Comparison of ENCODE assay signal across 1 cellular context in the genomic region with DNA sequence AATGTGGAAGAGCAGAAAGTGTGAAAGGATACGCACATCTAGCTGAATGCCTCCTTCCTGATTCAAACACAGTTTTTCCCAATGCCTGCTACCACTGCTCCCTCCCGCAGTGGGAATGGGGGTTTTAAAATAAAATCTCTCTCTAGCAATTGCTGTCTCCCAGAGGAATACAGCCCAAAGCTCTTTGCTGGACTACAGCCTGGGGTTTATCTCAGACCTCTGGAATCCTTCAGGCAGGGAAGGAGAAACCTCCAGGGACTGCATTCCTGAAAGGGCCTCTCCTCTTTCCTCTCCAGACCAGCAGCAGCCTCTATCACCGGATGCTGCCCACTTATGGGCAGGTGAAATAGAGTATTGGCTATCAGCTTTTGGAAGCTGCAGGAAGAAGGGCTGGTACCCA.
A peak's percentile ranks its signal among the peaks of the same experiment; 100 is the strongest.
TF ChIP-seq lines count a peak whose summit lies in the region.

No MANE protein-coding gene starts in this region.

TF ChIP-seq in SK-N-SH, 30 proteins besides CTCF, POLR2A, EP300 and RAD21 (continued from another document):
- TF ChIP-seq, protein P1, sequence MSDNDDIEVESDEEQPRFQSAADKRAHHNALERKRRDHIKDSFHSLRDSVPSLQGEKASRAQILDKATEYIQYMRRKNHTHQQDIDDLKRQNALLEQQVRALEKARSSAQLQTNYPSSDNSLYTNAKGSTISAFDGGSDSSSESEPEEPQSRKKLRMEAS (IDR thresholded peaks at IDR 0.05; ENCODE audit: low read depth): 0 out of 2 replicates have a peak, but pooled peaks have one; percentile 30
- no peak for TF ChIP-seq SMC3 (IDR thresholded peaks at IDR 0.05; ENCODE audit: low read depth, low read length)
- no peak for TF ChIP-seq MXI1 (IDR thresholded peaks at IDR 0.05; ENCODE audit: low read depth, low read length)
- no peak for TF ChIP-seq MEF2A (IDR thresholded peaks at IDR 0.05; ENCODE audit: borderline replicate concordance, low read depth)
- peak; percentile 58; the same call in 1 of the 2 replicates for TF ChIP-seq TEAD4 (IDR thresholded peaks at IDR 0.05; ENCODE audit: borderline replicate concordance, insufficient read depth)
- TF ChIP-seq, protein P2, sequence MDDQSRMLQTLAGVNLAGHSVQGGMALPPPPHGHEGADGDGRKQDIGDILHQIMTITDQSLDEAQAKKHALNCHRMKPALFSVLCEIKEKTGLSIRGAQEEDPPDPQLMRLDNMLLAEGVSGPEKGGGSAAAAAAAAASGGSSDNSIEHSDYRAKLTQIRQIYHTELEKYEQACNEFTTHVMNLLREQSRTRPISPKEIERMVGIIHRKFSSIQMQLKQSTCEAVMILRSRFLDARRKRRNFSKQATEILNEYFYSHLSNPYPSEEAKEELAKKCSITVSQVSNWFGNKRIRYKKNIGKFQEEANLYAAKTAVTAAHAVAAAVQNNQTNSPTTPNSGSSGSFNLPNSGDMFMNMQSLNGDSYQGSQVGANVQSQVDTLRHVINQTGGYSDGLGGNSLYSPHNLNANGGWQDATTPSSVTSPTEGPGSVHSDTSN (IDR thresholded peaks at IDR 0.05): peak; percentile 34; the same call in 1 of the 2 replicates
- no peak for TF ChIP-seq RCOR1 (IDR thresholded peaks at IDR 0.05; ENCODE audit: low read length)
- TF ChIP-seq RFX5 (IDR thresholded peaks at IDR 0.05; ENCODE audit: low read length): no peak
- no peak for TF ChIP-seq YY1 (IDR thresholded peaks at IDR 0.05; ENCODE audit: low read depth)
- TF ChIP-seq TAF1 (IDR thresholded peaks at IDR 0.05; ENCODE audit: borderline replicate concordance, low read depth, low read length): no peak; the same call in 1 of the 2 replicates
